Comparison of ENCODE assay signal across 29 cellular contexts in genomic region chr13:51298812-51299211, GRCh38. TPM values are rescaled to one million over a fixed set of nuclear protein-coding genes. Genes with fewer than 3 reads are reported as not detected.
DNase-seq lines count a peak whose midpoint lies in the region; ATAC-seq and TF ChIP-seq lines count a peak whose summit lies in the region.
"Had no signal": no experiment of that assay in that cellular context is flagged by ENCODE, and none has a peak within 500 bp of the region (broad histone marks: within the 10 kb centered on the region; RNA-seq: fewer than 3 reads in every experiment).

No MANE protein-coding gene starts in this region.

- H3K4me1 Mint-ChIP-seq in stimulated activated effector memory CD8-positive, alpha-beta T cell treated with anti-CD3 and anti-CD28 coated beads, Interleukin-12 subunit alpha, Interleukin-12 subunit beta, amount 100 ng/mL, for 72 hours: no peaks in the 10 kb centered on the region
- H3K4me1 Mint-ChIP-seq: activated CD4-positive, alpha-beta memory T cell treated with anti-CD3 and anti-CD28 coated beads, Interleukin-2, amount 10 ng/mL, durations not matched to agents 7 days and 5 days; neural crest cell had no signal

- no peak for TF ChIP-seq CTCF in fibroblast of pulmonary artery (IDR thresholded peaks at IDR 0.05; ENCODE audit: low read length, missing control alignments)

- H3K9me3 Mint-ChIP-seq in stimulated activated effector memory CD8-positive, alpha-beta T cell treated with anti-CD3 and anti-CD28 coated beads, Interleukin-12 subunit alpha, Interleukin-12 subunit beta, amount 100 ng/mL, for 72 hours: no peaks in the 10 kb centered on the region
- H3K9me3 Mint-ChIP-seq: activated CD4-positive, alpha-beta memory T cell treated with anti-CD3 and anti-CD28 coated beads, Interleukin-2, amount 10 ng/mL, durations not matched to agents 7 days and 5 days; neural crest cell; T-helper 2 cell treated with Interferon-gamma antibody and Interleukin-4, amounts not matched to agents 5 μg/mL and 100 μg/mL, for 36 hours had no signal

- no peaks in the 10 kb centered on the region for H3K36me3 Mint-ChIP-seq in stimulated activated effector memory CD8-positive, alpha-beta T cell treated with anti-CD3 and anti-CD28 coated beads, Interleukin-12 subunit alpha, Interleukin-12 subunit beta, amount 100 ng/mL, for 72 hours
- H3K36me3 Mint-ChIP-seq: type B pancreatic cell had no signal

- no peak overlapping the region for H3K4me3 ChIP-seq in fibroblast of pulmonary artery (replicated peaks; ENCODE audit: low read depth, low read length)
- H3K4me3 ChIP-seq: dorsolateral prefrontal cortex, MG63, psoas muscle, SJCRH30, stomach had no signal

- DNase-seq in DMS 273 (lab: John Stamatoyannopoulos, UW; ENCODE audit: unreplicated experiment) (peak; percentile 2), DMS 273 treated with DMSO at 0.1 percent for 48 hours (lab: John Stamatoyannopoulos, UW) (no peak), fibroblast of pulmonary artery (ENCODE audit: low read depth) (peak; percentile 19), NCI-H2227 treated with DMSO at 0.1 percent for 48 hours (lab: John Stamatoyannopoulos, UW) (no peak), SKM-1 treated with dmso at 0.1 percent for 144 hours (lab: John Stamatoyannopoulos, UW; ENCODE audit: unreplicated experiment) (no peak)
- DNase-seq in stimulated activated effector memory CD8-positive, alpha-beta T cell treated with anti-CD3 and anti-CD28 coated beads, Interleukin-12 subunit alpha, Interleukin-12 subunit beta, amount 100 ng/mL, for 72 hours (ENCODE audit: low spot score in 2 of 2): no peak
- DNase-seq: activated CD4-positive, alpha-beta memory T cell treated with anti-CD3 and anti-CD28 coated beads, Interleukin-2, amount 10 ng/mL, durations not matched to agents 7 days and 5 days; activated CD4-positive, CD25-positive, alpha-beta regulatory T cell; activated naive CD4-positive, alpha-beta T cell; amygdala; central memory CD4-positive, alpha-beta T cell; DND-41; dorsolateral prefrontal cortex; MG63; midbrain; NCI-H1436; NCI-H774; psoas muscle; small intestine; stimulated activated CD4-positive, alpha-beta T cell treated with anti-CD3 and anti-CD28 coated beads, Interleukin-4, amount 100 ng/mL, for 1 hour; stomach had no signal

- ATAC-seq in SK-N-SH treated with all-trans-retinoic acid at 6 μM for 48 hours (peak; percentile 62), esophagus mucosa (no peak)
- ATAC-seq in stimulated activated effector memory CD8-positive, alpha-beta T cell treated with anti-CD3 and anti-CD28 coated beads, Interleukin-12 subunit alpha, Interleukin-12 subunit beta, amount 100 ng/mL, for 72 hours: no peak
- ATAC-seq: left lobe of liver, Panc1, psoas muscle had no signal

- H3K4me3 Mint-ChIP-seq in stimulated activated effector memory CD8-positive, alpha-beta T cell treated with anti-CD3 and anti-CD28 coated beads, Interleukin-12 subunit alpha, Interleukin-12 subunit beta, amount 100 ng/mL, for 72 hours: no peak overlapping the region
- H3K4me3 Mint-ChIP-seq: activated CD4-positive, alpha-beta memory T cell treated with anti-CD3 and anti-CD28 coated beads, Interleukin-2, amount 10 ng/mL, durations not matched to agents 7 days and 5 days; neural crest cell; T-helper 2 cell treated with Interferon-gamma antibody and Interleukin-4, amounts not matched to agents 5 μg/mL and 100 μg/mL, for 36 hours; type B pancreatic cell had no signal

- H3K27ac Mint-ChIP-seq in stimulated activated effector memory CD8-positive, alpha-beta T cell treated with anti-CD3 and anti-CD28 coated beads, Interleukin-12 subunit alpha, Interleukin-12 subunit beta, amount 100 ng/mL, for 72 hours: peak overlapping the region; percentile 52
- H3K27ac Mint-ChIP-seq: activated CD4-positive, alpha-beta memory T cell treated with anti-CD3 and anti-CD28 coated beads, Interleukin-2, amount 10 ng/mL, durations not matched to agents 7 days and 5 days; T-helper 2 cell treated with Interferon-gamma antibody and Interleukin-4, amounts not matched to agents 5 μg/mL and 100 μg/mL, for 36 hours; type B pancreatic cell had no signal

TF ChIP-seq in SK-N-SH treated with all-trans-retinoic acid at 6 μM for 48 hours, 23 proteins besides CTCF, POLR2A, EP300 and RAD21:
- TF ChIP-seq, protein P1, sequence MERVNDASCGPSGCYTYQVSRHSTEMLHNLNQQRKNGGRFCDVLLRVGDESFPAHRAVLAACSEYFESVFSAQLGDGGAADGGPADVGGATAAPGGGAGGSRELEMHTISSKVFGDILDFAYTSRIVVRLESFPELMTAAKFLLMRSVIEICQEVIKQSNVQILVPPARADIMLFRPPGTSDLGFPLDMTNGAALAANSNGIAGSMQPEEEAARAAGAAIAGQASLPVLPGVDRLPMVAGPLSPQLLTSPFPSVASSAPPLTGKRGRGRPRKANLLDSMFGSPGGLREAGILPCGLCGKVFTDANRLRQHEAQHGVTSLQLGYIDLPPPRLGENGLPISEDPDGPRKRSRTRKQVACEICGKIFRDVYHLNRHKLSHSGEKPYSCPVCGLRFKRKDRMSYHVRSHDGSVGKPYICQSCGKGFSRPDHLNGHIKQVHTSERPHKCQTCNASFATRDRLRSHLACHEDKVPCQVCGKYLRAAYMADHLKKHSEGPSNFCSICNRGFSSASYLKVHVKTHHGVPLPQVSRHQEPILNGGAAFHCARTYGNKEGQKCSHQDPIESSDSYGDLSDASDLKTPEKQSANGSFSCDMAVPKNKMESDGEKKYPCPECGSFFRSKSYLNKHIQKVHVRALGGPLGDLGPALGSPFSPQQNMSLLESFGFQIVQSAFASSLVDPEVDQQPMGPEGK (CRISPR knock-in tag; IDR thresholded peaks at IDR 0.05; ENCODE audit: borderline replicate concordance): no peak
- TF ChIP-seq ZNF70 (CRISPR knock-in tag; IDR thresholded peaks at IDR 0.05): no peak
- no peak for TF ChIP-seq TSHZ2 (CRISPR knock-in tag; IDR thresholded peaks at IDR 0.05)
- TF ChIP-seq TCF4 (CRISPR knock-in tag; IDR thresholded peaks at IDR 0.05; ENCODE audit: borderline replicate concordance): no peak
- TF ChIP-seq ARNTL (CRISPR knock-in tag; IDR thresholded peaks at IDR 0.05; ENCODE audit: borderline replicate concordance, low read depth): no peak
- TF ChIP-seq CSDC2 (CRISPR knock-in tag; IDR thresholded peaks at IDR 0.05): no peak
- TF ChIP-seq OSR1 (CRISPR knock-in tag; IDR thresholded peaks at IDR 0.05): no peak
- TF ChIP-seq, protein P2, sequence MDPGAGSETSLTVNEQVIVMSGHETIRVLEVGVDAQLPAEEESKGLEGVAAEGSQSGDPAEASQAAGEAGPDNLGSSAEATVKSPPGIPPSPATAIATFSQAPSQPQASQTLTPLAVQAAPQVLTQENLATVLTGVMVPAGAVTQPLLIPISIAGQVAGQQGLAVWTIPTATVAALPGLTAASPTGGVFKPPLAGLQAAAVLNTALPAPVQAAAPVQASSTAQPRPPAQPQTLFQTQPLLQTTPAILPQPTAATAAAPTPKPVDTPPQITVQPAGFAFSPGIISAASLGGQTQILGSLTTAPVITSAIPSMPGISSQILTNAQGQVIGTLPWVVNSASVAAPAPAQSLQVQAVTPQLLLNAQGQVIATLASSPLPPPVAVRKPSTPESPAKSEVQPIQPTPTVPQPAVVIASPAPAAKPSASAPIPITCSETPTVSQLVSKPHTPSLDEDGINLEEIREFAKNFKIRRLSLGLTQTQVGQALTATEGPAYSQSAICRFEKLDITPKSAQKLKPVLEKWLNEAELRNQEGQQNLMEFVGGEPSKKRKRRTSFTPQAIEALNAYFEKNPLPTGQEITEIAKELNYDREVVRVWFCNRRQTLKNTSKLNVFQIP (CRISPR knock-in tag; IDR thresholded peaks at IDR 0.05; ENCODE audit: borderline replicate concordance, low read depth): no peak
- TF ChIP-seq, protein P3, sequence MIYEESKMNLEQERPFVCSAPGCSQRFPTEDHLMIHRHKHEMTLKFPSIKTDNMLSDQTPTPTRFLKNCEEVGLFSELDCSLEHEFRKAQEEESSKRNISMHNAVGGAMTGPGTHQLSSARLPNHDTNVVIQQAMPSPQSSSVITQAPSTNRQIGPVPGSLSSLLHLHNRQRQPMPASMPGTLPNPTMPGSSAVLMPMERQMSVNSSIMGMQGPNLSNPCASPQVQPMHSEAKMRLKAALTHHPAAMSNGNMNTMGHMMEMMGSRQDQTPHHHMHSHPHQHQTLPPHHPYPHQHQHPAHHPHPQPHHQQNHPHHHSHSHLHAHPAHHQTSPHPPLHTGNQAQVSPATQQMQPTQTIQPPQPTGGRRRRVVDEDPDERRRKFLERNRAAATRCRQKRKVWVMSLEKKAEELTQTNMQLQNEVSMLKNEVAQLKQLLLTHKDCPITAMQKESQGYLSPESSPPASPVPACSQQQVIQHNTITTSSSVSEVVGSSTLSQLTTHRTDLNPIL (CRISPR knock-in tag; IDR thresholded peaks at IDR 0.05; ENCODE audit: low read depth): no peak

RNA-seq across cellular contexts. Expression of gene SERPINE3, which starts 40.7 kb away (rescaled TPM):
- total RNA-seq in esophagus mucosa: not detected
- total RNA-seq: activated CD4-positive, alpha-beta memory T cell treated with anti-CD3 and anti-CD28 coated beads, Interleukin-2, amount 10 ng/mL, durations not matched to agents 7 days and 5 days; left lobe of liver; neural crest cell; psoas muscle; SJCRH30 had no signal

Comparison
In these comparisons a context has a peak if more than half of its experiments do, and no peak if none do; other contexts are left out.
1. DNase-seq: peak in DMS 273 (single experiment) and fibroblast of pulmonary artery (single experiment); none in DMS 273 treated with DMSO at 0.1 percent for 48 hours (single experiment), stimulated activated effector memory CD8-positive, alpha-beta T cell treated with anti-CD3 and anti-CD28 coated beads, Interleukin-12 subunit alpha, Interleukin-12 subunit beta, amount 100 ng/mL, for 72 hours (0 of 2), NCI-H2227 treated with DMSO at 0.1 percent for 48 hours (single experiment) and SKM-1 treated with dmso at 0.1 percent for 144 hours (single experiment).